In the genomic region with DNA sequence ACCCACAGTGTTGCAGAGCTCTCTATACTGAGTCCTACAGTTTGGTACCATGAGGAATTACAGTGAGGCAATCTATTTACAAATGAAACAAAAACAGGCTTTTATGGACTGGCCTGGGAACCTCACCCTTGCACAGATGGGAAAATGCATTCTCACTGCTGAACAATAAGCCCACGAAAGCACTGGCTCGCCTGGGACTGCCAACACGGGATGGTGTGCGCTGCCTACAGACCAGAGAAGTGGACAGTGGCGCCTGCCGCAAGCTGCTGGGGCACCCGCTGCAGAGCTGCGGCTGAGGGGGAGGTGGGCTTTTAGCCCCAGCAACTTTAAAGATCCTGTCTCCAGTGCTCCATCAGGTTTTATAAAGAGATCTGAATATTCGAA, we compare ENCODE assay signal across 1 cellular context.
TF ChIP-seq lines count a peak whose summit lies in the region.

No MANE protein-coding gene starts in this region.

TF ChIP-seq in SK-N-SH treated with all-trans-retinoic acid at 6 μM for 48 hours, 23 proteins besides CTCF, POLR2A, EP300 and RAD21 (continued from another document):
- no peak for TF ChIP-seq ZFP3 (CRISPR knock-in tag; IDR thresholded peaks at IDR 0.05)
